Comparison of ENCODE assay signal across 11 cellular contexts in genomic region chr16:80518436-80518835, GRCh38. TPM values are rescaled to one million over a fixed set of nuclear protein-coding genes. Genes with fewer than 3 reads are reported as not detected.
DNase-seq lines count a peak whose midpoint lies in the region; ATAC-seq and TF ChIP-seq lines count a peak whose summit lies in the region.
"Had no signal": no experiment of that assay in that cellular context is flagged by ENCODE, and none has a peak within 500 bp of the region (broad histone marks: within the 10 kb centered on the region; RNA-seq: fewer than 3 reads in every experiment).

No MANE protein-coding gene starts in this region.

- H3K36me3 Mint-ChIP-seq in CD4-positive, CD25-positive, alpha-beta regulatory T cell: no peaks in the 10 kb centered on the region

- peak overlapping the region; percentile 39 for H3K4me3 ChIP-seq in CD4-positive, CD25-positive, alpha-beta regulatory T cell (ENCODE audit: low read depth, low read length)
- H3K4me3 ChIP-seq: body of pancreas had no signal

- H3K27ac ChIP-seq in CD4-positive, CD25-positive, alpha-beta regulatory T cell (ENCODE audit: insufficient read depth, low read length, poor library complexity, severe bottlenecking): no peak overlapping the region
- H3K27ac ChIP-seq in VCaP: peak overlapping the region; percentile 26; the same call in 1 of the 2 replicates
- H3K27ac ChIP-seq in epithelial cell of prostate: no peak overlapping the region
- H3K27ac ChIP-seq: body of pancreas had no signal

- peak overlapping the region in 1 of 3 donors; percentile 54 for H3K27ac Mint-ChIP-seq in CD4-positive, CD25-positive, alpha-beta regulatory T cell

- no peaks in the 10 kb centered on the region for H3K9me3 Mint-ChIP-seq in CD4-positive, CD25-positive, alpha-beta regulatory T cell

- TF ChIP-seq CTCF in VCaP (conservative IDR thresholded peaks at IDR 0.05): no peak

- peak; percentile 72 to 75 for ATAC-seq in CD4-positive, CD25-positive, alpha-beta regulatory T cell (ENCODE audit: low read depth in 2 of 2)
- ATAC-seq in GM18907 (IDR thresholded peaks at IDR 0.05; ENCODE audit: unreplicated experiment) (peak; percentile 71), HG02884 (IDR thresholded peaks at IDR 0.05; ENCODE audit: unreplicated experiment) (no peak), HG03469 (IDR thresholded peaks at IDR 0.05; ENCODE audit: unreplicated experiment) (no peak)
- ATAC-seq: body of pancreas, Panc1 had no signal

- H3K4me1 ChIP-seq in CD4-positive, CD25-positive, alpha-beta regulatory T cell (ENCODE audit: control insufficient read depth, insufficient read depth, low read length, poor library complexity, severe bottlenecking): peaks cover 14% of the 10 kb centered on the region
- H3K4me1 ChIP-seq: body of pancreas had no signal

- peaks cover 5% of the 10 kb centered on the region for H3K27me3 Mint-ChIP-seq in CD4-positive, CD25-positive, alpha-beta regulatory T cell

- H3K36me3 ChIP-seq in CD4-positive, CD25-positive, alpha-beta regulatory T cell (ENCODE audit: control insufficient read depth, insufficient read depth, low read length): no peaks in the 10 kb centered on the region

- peaks cover 7 to 16% (median 13%) of the 10 kb centered on the region in 4 donors for H3K4me1 Mint-ChIP-seq in CD4-positive, CD25-positive, alpha-beta regulatory T cell

- peak overlapping the region in 2 of 4 donors; percentile 51 to 53 for H3K4me3 Mint-ChIP-seq in CD4-positive, CD25-positive, alpha-beta regulatory T cell

- peaks cover 9% of the 10 kb centered on the region for H3K27me3 ChIP-seq in CD4-positive, CD25-positive, alpha-beta regulatory T cell (ENCODE audit: control insufficient read depth, insufficient read depth, low read length)

- peak in 2 of 3 donors; percentile 25 to 41 for DNase-seq in CD4-positive, CD25-positive, alpha-beta regulatory T cell
- DNase-seq in epithelial cell of prostate (ENCODE audit: low read depth, low spot score) (peak; percentile 31), middle frontal gyrus (ENCODE audit: extremely low spot score, low spot score) (no peak), NCI-H1048 (lab: John Stamatoyannopoulos, UW) (no peak)

- H3K9me3 ChIP-seq in CD4-positive, CD25-positive, alpha-beta regulatory T cell (ENCODE audit: control insufficient read depth in 2 of 2, low read length in 2 of 2): no peaks in the 10 kb centered on the region
- H3K9me3 ChIP-seq: body of pancreas had no signal

RNA-seq across cellular contexts. Expression of gene DYNLRB2, which starts 22.4 kb away (rescaled TPM):
- total RNA-seq in CD4-positive, CD25-positive, alpha-beta regulatory T cell: not detected
- polyA plus RNA-seq in CD4-positive, CD25-positive, alpha-beta regulatory T cell: 1 to 10 TPM in 2 of 4 donors, under 1 TPM in 1, not detected in 1; 0.73 to 1.8 (median 1.6) TPM
- total RNA-seq: body of pancreas had no signal
- polyA plus RNA-seq: neural cell had no signal

Comparison
In these comparisons a context has a peak if more than half of its experiments do, and no peak if none do; other contexts are left out.
1. ATAC-seq: peak in CD4-positive, CD25-positive, alpha-beta regulatory T cell (2 of 2) and GM18907 (single experiment); none in HG02884 (single experiment) and HG03469 (single experiment).
2. DNase-seq: peak in CD4-positive, CD25-positive, alpha-beta regulatory T cell (2 of 3) and epithelial cell of prostate (single experiment); none in middle frontal gyrus (single experiment) and NCI-H1048 (single experiment).